ENCODE assay signal across 8 cellular contexts in genomic region chrX:100636321-100636991, GRCh38. TPM values are rescaled to one million over a fixed set of nuclear protein-coding genes. Genes with fewer than 3 reads are reported as not detected.
DNase-seq lines count a peak whose midpoint lies in the region; ATAC-seq, FAIRE-seq and TF ChIP-seq lines count a peak whose summit lies in the region.

A gene with protein sequence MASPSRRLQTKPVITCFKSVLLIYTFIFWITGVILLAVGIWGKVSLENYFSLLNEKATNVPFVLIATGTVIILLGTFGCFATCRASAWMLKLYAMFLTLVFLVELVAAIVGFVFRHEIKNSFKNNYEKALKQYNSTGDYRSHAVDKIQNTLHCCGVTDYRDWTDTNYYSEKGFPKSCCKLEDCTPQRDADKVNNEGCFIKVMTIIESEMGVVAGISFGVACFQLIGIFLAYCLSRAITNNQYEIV (minus strand): TSS chrX:100636806. CDS start chrX:100636694, 112 bp downstream.

- FAIRE-seq in GM12892 (lab: Jason Lieb, UNC) = peak; percentile 30

- intact Hi-C loops in lower lobe of right lung (cut with DNase I) = no loop called here

- peak within 1 kb of the TSS; percentile 78 for H3K4me3 Mint-ChIP-seq in activated CD8-positive, alpha-beta T cell treated with anti-CD3 and anti-CD28 coated beads, Interleukin-2, amount 10 ng/mL, durations not matched to agents 7 days and 5 days

- H3K9me3 ChIP-seq in effector memory CD4-positive, alpha-beta T cell (ENCODE audit: control insufficient read depth, low read length) = no peaks in the 10 kb centered on the region
- H3K9me3 ChIP-seq in lower lobe of right lung = no peaks in the 10 kb centered on the region

- no peak for TF ChIP-seq POLR2A in GM12892 (IDR thresholded peaks at IDR 0.05; ENCODE audit: low read depth, low read length)

- H3K4me1 Mint-ChIP-seq in activated CD8-positive, alpha-beta T cell treated with anti-CD3 and anti-CD28 coated beads, Interleukin-2, amount 10 ng/mL, durations not matched to agents 7 days and 5 days (ENCODE audit: low read depth) = peaks cover 3% of the 10 kb centered on the region

- H3K27ac Mint-ChIP-seq in activated CD8-positive, alpha-beta T cell treated with anti-CD3 and anti-CD28 coated beads, Interleukin-2, amount 10 ng/mL, durations not matched to agents 7 days and 5 days = no peak within 1 kb of the TSS

- TF ChIP-seq CTCF in lower lobe of right lung (IDR thresholded peaks at IDR 0.05) = peak; percentile 39

- peak within 1 kb of the TSS; percentile 47 for H3K4me3 ChIP-seq in effector memory CD4-positive, alpha-beta T cell (ENCODE audit: insufficient read depth, low read depth, low read length, poor library complexity, severe bottlenecking)
- H3K4me3 ChIP-seq in lower lobe of right lung = peak within 1 kb of the TSS; percentile 62

- H3K36me3 Mint-ChIP-seq in activated CD8-positive, alpha-beta T cell treated with anti-CD3 and anti-CD28 coated beads, Interleukin-2, amount 10 ng/mL, durations not matched to agents 7 days and 5 days (ENCODE audit: low read depth) = no peaks in the 10 kb centered on the region

- peaks cover 20% of the 10 kb centered on the region for H3K27me3 Mint-ChIP-seq in activated CD8-positive, alpha-beta T cell treated with anti-CD3 and anti-CD28 coated beads, Interleukin-2, amount 10 ng/mL, durations not matched to agents 7 days and 5 days (ENCODE audit: low read depth)

- CTCF ChIA-PET in activated CD8-positive, alpha-beta T cell treated with anti-CD3 and anti-CD28 coated beads, Interleukin-2, amount 10 ng/mL, durations not matched to agents 7 days and 5 days (lab: Charles Lee) = interaction anchor here (0.6 to 2.1 kb wide), 5 partner anchors 12 to 444 kb away, joined by 3 to 8 read pairs (median 3); no protein-coding TSS in a partner anchor

- DNase-seq in GM12892 (ENCODE audit: insufficient read length) (no peak), NCI-H2196 treated with DMSO at 0.1 percent for 48 hours (lab: John Stamatoyannopoulos, UW; ENCODE audit: unreplicated experiment) (peak; percentile 9), lower lobe of right lung (peak; percentile 76), NK-92 (lab: John Stamatoyannopoulos, UW; ENCODE audit: unreplicated experiment) (no peak)
- DNase-seq in activated CD8-positive, alpha-beta T cell treated with anti-CD3 and anti-CD28 coated beads, Interleukin-2, amount 10 ng/mL, durations not matched to agents 7 days and 5 days = peak; percentile 76
- DNase-seq in effector memory CD4-positive, alpha-beta T cell = peak; percentile 7 to 59 (median 54)
- peak; percentile 56 to 62 for DNase-seq in stimulated activated CD4-positive, alpha-beta T cell treated with anti-CD3 and anti-CD28 coated beads, Interleukin-4, amount 100 ng/mL, for 48 hours (ENCODE audit: low read depth in 2 of 2)

- peak within 1 kb of the TSS; percentile 37 for H3K27ac ChIP-seq in effector memory CD4-positive, alpha-beta T cell (ENCODE audit: insufficient read depth, low read length, poor library complexity, severe bottlenecking)
- H3K27ac ChIP-seq in lower lobe of right lung = peak within 1 kb of the TSS; percentile 18

- no peaks in the 10 kb centered on the region for H3K36me3 ChIP-seq in effector memory CD4-positive, alpha-beta T cell (ENCODE audit: control insufficient read depth, insufficient read depth, low read length)
- peaks cover 6% of the 10 kb centered on the region for H3K36me3 ChIP-seq in lower lobe of right lung

- POLR2A ChIA-PET in activated CD8-positive, alpha-beta T cell treated with anti-CD3 and anti-CD28 coated beads, Interleukin-2, amount 10 ng/mL, durations not matched to agents 7 days and 5 days (lab: Charles Lee) = no interaction called here

- H3K27me3 ChIP-seq in effector memory CD4-positive, alpha-beta T cell (replicated peaks; ENCODE audit: control insufficient read depth, insufficient read depth, low read length, poor library complexity, severe bottlenecking) = no peaks in the 10 kb centered on the region
- no peaks in the 10 kb centered on the region for H3K27me3 ChIP-seq in lower lobe of right lung (ENCODE audit: low read depth)

- ATAC-seq in HG02981 (IDR thresholded peaks at IDR 0.05; ENCODE audit: unreplicated experiment) (peak; percentile 100), lower lobe of right lung (peak; percentile 96 to 98)
- ATAC-seq in activated CD8-positive, alpha-beta T cell treated with anti-CD3 and anti-CD28 coated beads, Interleukin-2, amount 10 ng/mL, durations not matched to agents 7 days and 5 days = peak; percentile 100

- H3K9me3 Mint-ChIP-seq in activated CD8-positive, alpha-beta T cell treated with anti-CD3 and anti-CD28 coated beads, Interleukin-2, amount 10 ng/mL, durations not matched to agents 7 days and 5 days (ENCODE audit: insufficient read depth) = no peaks in the 10 kb centered on the region

- H3K4me1 ChIP-seq in effector memory CD4-positive, alpha-beta T cell (ENCODE audit: control insufficient read depth, insufficient read depth, low read length, poor library complexity, severe bottlenecking) = no peaks in the 10 kb centered on the region
- no peaks in the 10 kb centered on the region for H3K4me1 ChIP-seq in lower lobe of right lung

RNA-seq across cellular contexts. Expression of the gene that starts here (rescaled TPM):
- 0.28 TPM for polyA plus RNA-seq in GM12892 (2012; ENCODE audit: missing spikeins)
- not detected for total RNA-seq in activated CD8-positive, alpha-beta T cell treated with anti-CD3 and anti-CD28 coated beads, Interleukin-2, amount 10 ng/mL, durations not matched to agents 7 days and 5 days
- total RNA-seq in lower lobe of right lung = 12.6 TPM

Comparison
In these comparisons a context has a peak if more than half of its experiments do, and no peak if none do; other contexts are left out.
1. RNA of the gene that starts here (total RNA-seq): 12.6 TPM in lower lobe of right lung (single experiment); not detected in activated CD8-positive, alpha-beta T cell treated with anti-CD3 and anti-CD28 coated beads, Interleukin-2, amount 10 ng/mL, durations not matched to agents 7 days and 5 days; every median in the first group is over 10 times any median in the second.
2. Peak in DNase-seq and ATAC-seq in activated CD8-positive, alpha-beta T cell treated with anti-CD3 and anti-CD28 coated beads, Interleukin-2, amount 10 ng/mL, durations not matched to agents 7 days and 5 days; RNA of the gene not detected or under 1 TPM.
3. DNase-seq: peak in NCI-H2196 treated with DMSO at 0.1 percent for 48 hours (single experiment), effector memory CD4-positive, alpha-beta T cell (3 of 3), lower lobe of right lung (single experiment) and stimulated activated CD4-positive, alpha-beta T cell treated with anti-CD3 and anti-CD28 coated beads, Interleukin-4, amount 100 ng/mL, for 48 hours (2 of 2); none in GM12892 (single experiment) and NK-92 (single experiment).
4. Peak in every context shown above with its lines, with median percentiles within 50 percentile points of each other: ATAC-seq.